8 cellular contexts compared by ENCODE assay signal in genomic region chr2:74834806-74835755, GRCh38. TPM values are rescaled to one million over a fixed set of nuclear protein-coding genes. Genes with fewer than 3 reads are reported as not detected.
A peak's percentile ranks its signal among the peaks of the same experiment; 100 is the strongest.
DNase-seq lines count a peak whose midpoint lies in the region; ATAC-seq and TF ChIP-seq lines count a peak whose summit lies in the region.

No MANE protein-coding gene starts in this region.

- H3K36me3 Mint-ChIP-seq in T-cell = no peaks in the 10 kb centered on the region

- H3K4me1 ChIP-seq in KMS-11 (ENCODE audit: low read depth, poor library complexity, severe bottlenecking) (peaks cover 29% of the 10 kb centered on the region), adrenal gland (replicated peaks in 1 of 2) (peaks cover 6 to 10% of the 10 kb centered on the region in 2 donors), iPS-20b (ENCODE audit: insufficient read depth, low read length) (peaks cover 10% of the 10 kb centered on the region)

- H3K9ac ChIP-seq in KMS-11 (peak overlapping the region; percentile 99), iPS-20b (ENCODE audit: low read depth, low read length) (peak overlapping the region; percentile 91)

- WGBS in adrenal gland, 4 donors = 1 to 4% (median 1%) methylated on average over 13 to 85 of the region's 85 CpGs

- no peaks in the 10 kb centered on the region for H3K36me3 ChIP-seq in KMS-11 (ENCODE audit: insufficient read depth)
- H3K36me3 ChIP-seq in adrenal gland (replicated peaks in 1 of 2) = no peaks in the 10 kb centered on the region
- H3K36me3 ChIP-seq in iPS-20b (ENCODE audit: insufficient read depth, low read depth, low read length) = no peaks in the 10 kb centered on the region; the same call in 1 of the 2 replicates

- no peaks in the 10 kb centered on the region for H3K27me3 Mint-ChIP-seq in T-cell

- CTCF ChIA-PET in T-cell (lab: Charles Lee) = interaction anchor here (0.6 to 5.3 kb wide), 6 partner anchors 9 to 586 kb away, joined by 4 to 25 read pairs (median 6); no protein-coding TSS in a partner anchor

- peak overlapping the region; percentile 89 for H3K27ac ChIP-seq in KMS-11
- H3K27ac ChIP-seq in adrenal gland = peak overlapping the region in 3 of 5 donors; percentile 6 to 64 (median 20)
- peak overlapping the region; percentile 59 for H3K27ac ChIP-seq in iPS-20b (ENCODE audit: low read length)

- POLR2A ChIA-PET in T-cell (lab: Charles Lee) = interaction anchor here (0.6 to 1.5 kb wide), 2 partner anchors 15 to 34 kb away, joined by 3 to 12 read pairs; no protein-coding TSS in a partner anchor

- no peaks in the 10 kb centered on the region for H3K27me3 ChIP-seq in KMS-11 (ENCODE audit: insufficient read depth, low read depth)
- peaks cover 10% of the 10 kb centered on the region for H3K27me3 ChIP-seq in adrenal gland
- H3K27me3 ChIP-seq in iPS-20b (ENCODE audit: insufficient read depth, low read length) = 0 out of 2 replicates have a peak, but pooled peaks cover 8% of the 10 kb centered on the region

- H3K4me3 Mint-ChIP-seq in T-cell = peak overlapping the region; percentile 84 to 91 (median 90)

- H4K20me1 ChIP-seq in KMS-11 (ENCODE audit: insufficient read depth) = 0 out of 2 replicates have a peak, but pooled peaks cover 10% of the 10 kb centered on the region

- H2AFZ ChIP-seq in KMS-11 (ENCODE audit: low read depth) = peak overlapping the region; percentile 80

- no peaks in the 10 kb centered on the region for H3K9me3 ChIP-seq in adrenal gland (replicated peaks in 1 of 3)
- H3K9me3 ChIP-seq in iPS-20b (ENCODE audit: insufficient read depth, low read depth, low read length) = no peaks in the 10 kb centered on the region

- peak overlapping the region; percentile 78 to 89 for H3K27ac Mint-ChIP-seq in T-cell

- H3K9me3 Mint-ChIP-seq in T-cell = no peaks in the 10 kb centered on the region

- intact Hi-C loops in adrenal gland (cut with DNase I) = loop anchor here in 1 of 2 donors (5.0 kb wide), 1 partner anchor 37 kb away; no protein-coding TSS in a partner anchor

- H3K79me2 ChIP-seq in KMS-11 (ENCODE audit: insufficient read depth, low read depth) = peaks cover 59% of the 10 kb centered on the region

- DNase-seq in GM03348 (ENCODE audit: low spot score) = peak; percentile 71
- peak in 27 of 34 experiments; percentile 16 to 52 (median 33) for DNase-seq in T-cell
- DNase-seq in adrenal gland = peak in 3 of 7 donors; percentile 24 to 34 (median 25)
- peak; percentile 88 for DNase-seq in stimulated activated CD4-positive, alpha-beta T cell treated with anti-CD3 and anti-CD28 coated beads, Interleukin-15, amount 100 ng/mL, for 24 hours
- no peak for DNase-seq in dedifferentiated amniotic fluid mesenchymal stem cell (ENCODE audit: extremely low spot score)

- peak overlapping the region; percentile 59 for H3K4me3 ChIP-seq in KMS-11 (IDR thresholded peaks at IDR 0.05; ENCODE audit: insufficient read depth, low read depth, low read length)
- H3K4me3 ChIP-seq in adrenal gland = peak overlapping the region in 3 of 4 donors; percentile 2 to 52 (median 38)
- H3K4me3 ChIP-seq in iPS-20b (ENCODE audit: low read length) = peak overlapping the region; percentile 83

- H3K4me2 ChIP-seq in KMS-11 = peak overlapping the region; percentile 90

- TF ChIP-seq CTCF in KMS-11 (conservative IDR thresholded peaks at IDR 0.05; ENCODE audit: low read depth, low read length) (no peak), adrenal gland (IDR thresholded peaks at IDR 0.05) (no peak)

- ATAC-seq in GM21737 (IDR thresholded peaks at IDR 0.05; ENCODE audit: unreplicated experiment) (peak; percentile 42), T-cell (replicated peaks in 1 of 4) (peak; percentile 45 to 58 (median 50))

- TF ChIP-seq POLR2A in adrenal gland (IDR thresholded peaks at IDR 0.05) = no peak

- H3K4me1 Mint-ChIP-seq in T-cell = peaks cover 43 to 46% (median 45%) of the 10 kb centered on the region in 3 donors

RNA-seq across cellular contexts. Expression of gene HK2, which starts 1.2 kb away (rescaled TPM):
- total RNA-seq in T-cell (10 to 100 TPM in 3 of 5 donors, 1 to 10 TPM in 2; 8.6 to 14.4 (median 10.6) TPM), adrenal gland (10 to 100 TPM in 2 of 8 donors, 1 to 10 TPM in 6; 1.2 to 11.7 (median 5.0) TPM)
- 1 to 10 TPM; 1.5 to 5.9 (median 2.2) TPM for polyA plus RNA-seq in adrenal gland

Comparison
In these comparisons a context has a peak if more than half of its experiments do, and no peak if none do; other contexts are left out.
1. H3K27ac ChIP-seq: peak in every context shown above with its lines; median percentile 89 in KMS-11; 59 in iPS-20b; 20 in adrenal gland.